ENCODE assay signal across 8 cellular contexts in the genomic region with DNA sequence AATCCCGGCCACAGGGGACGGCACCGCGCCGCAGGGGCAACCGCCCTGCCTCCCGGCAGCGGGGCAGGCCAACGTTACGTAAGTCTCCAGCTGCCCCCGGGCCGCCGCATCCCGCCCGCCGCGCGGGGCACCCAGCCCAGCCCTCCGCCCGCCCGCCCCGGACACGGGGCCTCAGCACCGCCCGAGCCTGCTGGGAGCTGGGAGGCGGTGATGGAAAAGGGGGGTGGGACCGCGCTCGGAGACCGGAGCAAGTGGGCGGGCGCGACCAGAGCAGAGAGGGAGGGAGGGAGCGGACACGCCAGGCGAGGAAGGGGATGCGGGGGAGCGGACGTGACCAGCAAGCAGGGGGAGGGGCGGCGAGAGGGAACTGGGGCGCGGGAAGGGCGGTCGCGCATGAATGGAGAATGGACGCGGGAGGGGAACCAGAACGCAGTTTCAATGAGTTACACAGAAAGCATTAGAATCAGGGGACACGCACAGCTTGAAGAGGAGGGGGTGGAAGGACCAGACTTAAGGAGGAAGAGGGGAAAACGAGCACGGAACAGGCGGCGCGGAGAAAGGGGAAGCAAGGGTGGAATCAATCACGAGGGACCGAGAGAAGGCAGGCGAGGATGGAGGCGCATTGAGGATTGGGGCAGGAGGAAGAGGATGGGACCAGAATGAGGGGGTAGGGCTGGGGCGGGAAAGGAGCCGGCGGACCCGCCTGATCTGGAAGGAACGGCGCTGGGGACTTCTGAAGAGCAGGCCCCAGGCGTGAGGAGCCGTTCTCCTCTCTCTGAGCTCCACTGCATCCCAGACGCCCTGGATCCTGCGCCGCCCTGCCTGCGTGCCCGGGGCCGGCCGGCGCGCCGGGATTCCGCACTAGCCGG. TPM values are rescaled to one million over a fixed set of nuclear protein-coding genes. Genes with fewer than 3 reads are reported as not detected.
A peak's percentile ranks its signal among the peaks of the same experiment; 100 is the strongest.
DNase-seq lines count a peak whose midpoint lies in the region; ATAC-seq and TF ChIP-seq lines count a peak whose summit lies in the region.

No MANE protein-coding gene starts in this region.

- no peak for TF ChIP-seq CTCF in AG04450 (IDR thresholded peaks at IDR 0.05; ENCODE audit: low read depth, low read length)
- no peak for TF ChIP-seq CTCF in left lung (IDR thresholded peaks at IDR 0.05)

- peak overlapping the region; percentile 93 for H3K27ac ChIP-seq in AG04450 (ENCODE audit: low read depth, low read length)
- H3K27ac ChIP-seq in left lung, result peak overlapping the region; percentile 98 to 99

- POLR2A ChIA-PET in AG04450 (lab: Yijun Ruan, JAX), result interaction anchor here (0.6 to 2.6 kb wide), 13 partner anchors 8 to 121 kb away, joined by 3 to 19 read pairs (median 5); a partner anchor contains a TSS
- POLR2A ChIA-PET in activated CD4-positive, alpha-beta T cell treated with anti-CD3 and anti-CD28 coated beads, Interleukin-2, amount 10 ng/mL, durations not matched to agents 7 days and 5 days (lab: Charles Lee), result no interaction called here

- DNase-seq in AG04450 (ENCODE audit: low read depth, low spot score) (peak; percentile 73), NCI-H460 (ENCODE audit: extremely low read depth, low read depth) (peak; percentile 80), dedifferentiated amniotic fluid mesenchymal stem cell (ENCODE audit: extremely low spot score) (peak; percentile 87), left lung (peak; percentile 96 to 98)
- DNase-seq in activated CD4-positive, alpha-beta T cell treated with anti-CD3 and anti-CD28 coated beads, Interleukin-2, amount 10 ng/mL, durations not matched to agents 7 days and 5 days, result peak; percentile 78
- DNase-seq in stimulated activated CD4-positive, alpha-beta T cell treated with anti-CD3 and anti-CD28 coated beads, Interleukin-1b, Interleukin-23, amount 100 ng/mL, for 48 hours, result peak; percentile 89

- H3K27ac Mint-ChIP-seq in activated CD4-positive, alpha-beta T cell treated with anti-CD3 and anti-CD28 coated beads, Interleukin-2, amount 10 ng/mL, durations not matched to agents 7 days and 5 days, result peak overlapping the region; percentile 97

- H3K4me1 ChIP-seq in left lung, result peaks cover 37 to 63% of the 10 kb centered on the region in 2 donors

- ATAC-seq in GM21529 (IDR thresholded peaks at IDR 0.05; ENCODE audit: unreplicated experiment) (peak; percentile 13), left lung (peak; percentile 70), HG03432 (IDR thresholded peaks at IDR 0.05; ENCODE audit: unreplicated experiment) (no peak)

- no peaks in the 10 kb centered on the region for H3K9me3 Mint-ChIP-seq in activated CD4-positive, alpha-beta T cell treated with anti-CD3 and anti-CD28 coated beads, Interleukin-2, amount 10 ng/mL, durations not matched to agents 7 days and 5 days

- H3K27me3 Mint-ChIP-seq in activated CD4-positive, alpha-beta T cell treated with anti-CD3 and anti-CD28 coated beads, Interleukin-2, amount 10 ng/mL, durations not matched to agents 7 days and 5 days, result no peaks in the 10 kb centered on the region

- H3K9me3 ChIP-seq in AG04450 (ENCODE audit: control insufficient read depth, insufficient read depth, low read length) (no peaks in the 10 kb centered on the region; the same call in 1 of the 2 replicates), left lung (no peaks in the 10 kb centered on the region)

- intact Hi-C loops in left lung (cut with DNase I), result no loop called here

- peak overlapping the region; percentile 96 for H3K4me3 ChIP-seq in AG04450 (ENCODE audit: low read depth, low read length)
- H3K4me3 ChIP-seq in left lung, result peak overlapping the region; percentile 92 to 99

- peak overlapping the region; percentile 98 for H3K4me3 Mint-ChIP-seq in activated CD4-positive, alpha-beta T cell treated with anti-CD3 and anti-CD28 coated beads, Interleukin-2, amount 10 ng/mL, durations not matched to agents 7 days and 5 days

- H3K36me3 Mint-ChIP-seq in activated CD4-positive, alpha-beta T cell treated with anti-CD3 and anti-CD28 coated beads, Interleukin-2, amount 10 ng/mL, durations not matched to agents 7 days and 5 days (ENCODE audit: low read depth), result peaks cover 36% of the 10 kb centered on the region

- CTCF ChIA-PET in AG04450 (lab: Charles Lee), result interaction anchor here (0.6 to 2.5 kb wide), 2 partner anchors 33 to 58 kb away, joined by 6 to 7 read pairs; a partner anchor contains a TSS
- CTCF ChIA-PET in activated CD4-positive, alpha-beta T cell treated with anti-CD3 and anti-CD28 coated beads, Interleukin-2, amount 10 ng/mL, durations not matched to agents 7 days and 5 days (lab: Charles Lee), result interaction anchor here (0.6 to 1.2 kb wide), 2 partner anchors 10 to 817 kb away, joined by 5 read pairs; no protein-coding TSS in a partner anchor

- H3K4me1 Mint-ChIP-seq in activated CD4-positive, alpha-beta T cell treated with anti-CD3 and anti-CD28 coated beads, Interleukin-2, amount 10 ng/mL, durations not matched to agents 7 days and 5 days, result peaks cover 53% of the 10 kb centered on the region

- no peaks in the 10 kb centered on the region for H3K36me3 ChIP-seq in left lung

- H3K27me3 ChIP-seq in AG04450 (ENCODE audit: control insufficient read depth, insufficient read depth, low read length) (no peaks in the 10 kb centered on the region), left lung (no peaks in the 10 kb centered on the region)

RNA-seq across cellular contexts. Expression of a gene that starts 0.6 kb away (rescaled TPM):
- 1,954 and 2,130 TPM in 2 replicates for polyA plus RNA-seq in AG04450 (2011; rRNA removed)
- 1,898 and 2,543 TPM in 2 replicates for polyA minus RNA-seq in AG04450 (2011; rRNA and poly(A)+ RNA removed)
- total RNA-seq in NCI-H460 (2014; rRNA removed; shearing (Covaris generic)), result 858 and 924 TPM in 2 replicates
- polyA plus RNA-seq in NCI-H460 (2014; cell fraction: nucleus; rRNA removed), result 1,397 and 1,512 TPM in 2 replicates
- 1,000 to 10,000 TPM; 1,098 to 1,149 TPM for total RNA-seq in activated CD4-positive, alpha-beta T cell treated with anti-CD3 and anti-CD28 coated beads, Interleukin-2, amount 10 ng/mL, durations not matched to agents 7 days and 5 days
- total RNA-seq in left lung, result 100 to 1,000 TPM; 596 to 991 TPM

RNA-seq across cellular contexts. Expression of a gene that starts 32.8 kb away (rescaled TPM):
- 0.30 and 0.32 TPM in 2 replicates for polyA plus RNA-seq in AG04450 (2011; rRNA removed)
- polyA minus RNA-seq in AG04450 (2011; rRNA and poly(A)+ RNA removed), result not detected in 2 replicates
- total RNA-seq in NCI-H460 (2014; rRNA removed; shearing (Covaris generic)), result 0.25 and 0.43 TPM in 2 replicates
- 0.88 TPM in 1 of 2 replicates, not detected in the other for polyA plus RNA-seq in NCI-H460 (2014; cell fraction: nucleus; rRNA removed)
- total RNA-seq in activated CD4-positive, alpha-beta T cell treated with anti-CD3 and anti-CD28 coated beads, Interleukin-2, amount 10 ng/mL, durations not matched to agents 7 days and 5 days, result not detected
- total RNA-seq in left lung, result 10 to 100 TPM; 20.7 to 36.1 TPM

RNA-seq across cellular contexts. Expression of a gene that starts 41.9 kb away (rescaled TPM):
- 56.1 and 57.8 TPM in 2 replicates for polyA plus RNA-seq in AG04450 (2011; rRNA removed)
- polyA minus RNA-seq in AG04450 (2011; rRNA and poly(A)+ RNA removed), result 34.9 and 37.1 TPM in 2 replicates
- 31.4 and 36.9 TPM in 2 replicates for total RNA-seq in NCI-H460 (2014; rRNA removed; shearing (Covaris generic))
- polyA plus RNA-seq in NCI-H460 (2014; cell fraction: nucleus; rRNA removed), result 132 and 175 TPM in 2 replicates
- 10 to 100 TPM; 62.9 to 69.2 TPM for total RNA-seq in activated CD4-positive, alpha-beta T cell treated with anti-CD3 and anti-CD28 coated beads, Interleukin-2, amount 10 ng/mL, durations not matched to agents 7 days and 5 days
- 10 to 100 TPM; 60.5 to 64.5 TPM for total RNA-seq in left lung

Comparison
In these comparisons a context has a peak if more than half of its experiments do, and no peak if none do; other contexts are left out.
1. RNA of a gene that starts 32.8 kb away (total RNA-seq): 20.7 to 36.1 TPM in left lung; 0.25 to 0.43 TPM in NCI-H460 and not detected in activated CD4-positive, alpha-beta T cell treated with anti-CD3 and anti-CD28 coated beads, Interleukin-2, amount 10 ng/mL, durations not matched to agents 7 days and 5 days; every median in the first group is over 10 times any median in the second.
2. Peak in every context shown above with its lines, with median percentiles within 50 percentile points of each other: DNase-seq.